12 cellular contexts compared by ENCODE assay signal in genomic region chr6:149052350-149053106, GRCh38.
DNase-seq lines count a peak whose midpoint lies in the region; ATAC-seq, FAIRE-seq and TF ChIP-seq lines count a peak whose summit lies in the region.
"Had no signal": no experiment of that assay in that cellular context is flagged by ENCODE, and none has a peak within 500 bp of the region (broad histone marks: within the 10 kb centered on the region; RNA-seq: fewer than 3 reads in every experiment).

No MANE protein-coding gene starts in this region.

- peaks cover 4% of the 10 kb centered on the region for H3K9me3 Mint-ChIP-seq in activated T-helper 2 cell treated with anti-CD3 and anti-CD28 coated beads, Interferon-gamma antibody, Interleukin-2, Interleukin-4, amounts not matched to agents 10 μg/mL and 5 μg/mL and 100 μg/mL, durations not matched to agents 14 hours and 24 hours and 36 hours

- ATAC-seq in GM18870 (IDR thresholded peaks at IDR 0.05; ENCODE audit: unreplicated experiment) (peak; percentile 61), HG02763 (IDR thresholded peaks at IDR 0.05; ENCODE audit: unreplicated experiment) (peak; percentile 42), HG03575 (IDR thresholded peaks at IDR 0.05; ENCODE audit: extremely low read depth, insufficient number of reproducible peaks, low FRiP score, unreplicated experiment) (peak; percentile 58)

- intact Hi-C loops in activated T-helper 2 cell treated with anti-CD3 and anti-CD28 coated beads, Interferon-gamma antibody, Interleukin-2, Interleukin-4, amounts not matched to agents 10 μg/mL and 5 μg/mL and 100 μg/mL, durations not matched to agents 14 hours and 24 hours and 36 hours (cut with micrococcal nuclease) = no loop called here

- H3K4me3 ChIP-seq in foreskin fibroblast (ENCODE audit: low read depth in 1 of 2, low read length in 2 of 2) = no peak overlapping the region
- H3K4me3 ChIP-seq: Peyer's patch had no signal

- H3K4me1 Mint-ChIP-seq in activated T-helper 2 cell treated with anti-CD3 and anti-CD28 coated beads, Interferon-gamma antibody, Interleukin-2, Interleukin-4, amounts not matched to agents 10 μg/mL and 5 μg/mL and 100 μg/mL, durations not matched to agents 14 hours and 24 hours and 36 hours (ENCODE audit: low read depth) = peaks cover 49% of the 10 kb centered on the region

- TF ChIP-seq CTCF in foreskin fibroblast (IDR thresholded peaks at IDR 0.05; ENCODE audit: low read depth, low read length) = no peak

- peak; percentile 71 for FAIRE-seq in A204.1 (lab: Jason Lieb, UNC)

- peaks cover 5% of the 10 kb centered on the region for H3K36me3 Mint-ChIP-seq in activated T-helper 2 cell treated with anti-CD3 and anti-CD28 coated beads, Interferon-gamma antibody, Interleukin-2, Interleukin-4, amounts not matched to agents 10 μg/mL and 5 μg/mL and 100 μg/mL, durations not matched to agents 14 hours and 24 hours and 36 hours (ENCODE audit: low read depth)
- H3K36me3 Mint-ChIP-seq: brain had no signal

- DNase-seq in NCI-H187 treated with DMSO at 0.1 percent for 48 hours (lab: John Stamatoyannopoulos, UW) (no peak), NCI-H345 (lab: John Stamatoyannopoulos, UW) (no peak), foreskin fibroblast (no peak)
- no peak for DNase-seq in activated T-helper 2 cell treated with anti-CD3 and anti-CD28 coated beads, Interferon-gamma antibody, Interleukin-2, Interleukin-4, amounts not matched to agents 10 μg/mL and 5 μg/mL and 100 μg/mL, durations not matched to agents 14 hours and 24 hours and 36 hours (ENCODE audit: low spot score)
- DNase-seq: NCI-H187, nucleus accumbens, Peyer's patch had no signal

- H3K27me3 Mint-ChIP-seq in activated T-helper 2 cell treated with anti-CD3 and anti-CD28 coated beads, Interferon-gamma antibody, Interleukin-2, Interleukin-4, amounts not matched to agents 10 μg/mL and 5 μg/mL and 100 μg/mL, durations not matched to agents 14 hours and 24 hours and 36 hours (ENCODE audit: low read depth) = no peaks in the 10 kb centered on the region

- no peak overlapping the region for H3K27ac Mint-ChIP-seq in activated T-helper 2 cell treated with anti-CD3 and anti-CD28 coated beads, Interferon-gamma antibody, Interleukin-2, Interleukin-4, amounts not matched to agents 10 μg/mL and 5 μg/mL and 100 μg/mL, durations not matched to agents 14 hours and 24 hours and 36 hours
- H3K27ac Mint-ChIP-seq: brain had no signal

- H3K4me3 Mint-ChIP-seq in activated T-helper 2 cell treated with anti-CD3 and anti-CD28 coated beads, Interferon-gamma antibody, Interleukin-2, Interleukin-4, amounts not matched to agents 10 μg/mL and 5 μg/mL and 100 μg/mL, durations not matched to agents 14 hours and 24 hours and 36 hours (ENCODE audit: low read depth) = no peak overlapping the region
- H3K4me3 Mint-ChIP-seq: brain had no signal
